9 cellular contexts compared by ENCODE assay signal in the genomic region with DNA sequence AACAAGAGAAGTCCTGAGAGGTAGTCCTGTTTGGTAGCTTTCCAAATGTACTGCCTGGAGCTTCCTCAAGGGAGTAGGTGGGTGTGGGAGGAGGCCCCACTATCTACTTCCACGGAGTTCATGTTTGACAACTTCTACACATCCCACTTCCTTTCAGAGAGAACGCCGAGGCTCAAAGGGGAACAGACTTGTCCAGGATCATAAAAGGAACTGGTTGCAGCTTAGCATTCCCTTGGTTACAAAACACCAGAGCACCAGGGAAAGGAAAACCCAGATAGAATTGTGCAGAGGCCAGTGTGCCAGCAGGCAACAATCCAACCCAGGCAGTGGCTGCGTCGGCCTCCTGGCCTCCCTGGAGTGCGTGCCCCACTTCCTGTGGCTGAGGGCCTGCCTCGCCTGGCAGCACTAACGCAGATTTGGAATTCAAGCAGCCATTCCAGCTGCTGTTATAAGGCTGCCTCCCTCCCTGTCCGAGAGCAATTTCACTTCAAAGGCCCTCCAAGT. TPM values are rescaled to one million over a fixed set of nuclear protein-coding genes. Genes with fewer than 3 reads are reported as not detected.
DNase-seq lines count a peak whose midpoint lies in the region; ATAC-seq, FAIRE-seq and TF ChIP-seq lines count a peak whose summit lies in the region.
"Had no signal": no experiment of that assay in that cellular context is flagged by ENCODE, and none has a peak within 500 bp of the region (broad histone marks: within the 10 kb centered on the region; RNA-seq: fewer than 3 reads in every experiment).

No MANE protein-coding gene starts in this region.

- TF ChIP-seq CTCF in PC-3 (conservative IDR thresholded peaks at IDR 0.05; ENCODE audit: low read depth, low read length), result no peak

- no peak overlapping the region for H3K9ac ChIP-seq in PC-3 (ENCODE audit: low read length)

- H3K9me3 ChIP-seq in PC-3 (ENCODE audit: low read length) (no peaks in the 10 kb centered on the region), small intestine (ENCODE audit: control insufficient read depth, low read depth) (no peaks in the 10 kb centered on the region)
- H3K9me3 ChIP-seq: Peyer's patch had no signal

- POLR2A ChIA-PET in PC-3 (lab: Charles Lee; ENCODE audit: unreplicated experiment), result interaction anchor here (0.5 kb wide), 1 partner anchor 100 kb away, joined by 3 read pairs; no protein-coding TSS in a partner anchor

- no TSS peak for BruUV-seq in PC-3 (replicated peaks; lab: Mats Ljungman, UMichigan)

- H3K4me2 ChIP-seq in PC-3 (ENCODE audit: low read length), result no peak overlapping the region

- H3F3A ChIP-seq in PC-3 (ENCODE audit: low read length, unreplicated experiment), result no peaks in the 10 kb centered on the region

- no peaks in the 10 kb centered on the region for H3K79me2 ChIP-seq in PC-3 (ENCODE audit: low read length)

- WGBS in small intestine, 3 donors, result 15 to 27% (median 24%) methylated on average over 9 of the region's 9 CpGs

- no peak overlapping the region for H2AFZ ChIP-seq in PC-3 (ENCODE audit: low read length)

- H3K4me1 ChIP-seq in PC-3 (ENCODE audit: insufficient read depth, low read length), result peaks cover 23% of the 10 kb centered on the region
- H3K4me1 ChIP-seq in small intestine (ENCODE audit: control insufficient read depth in 2 of 2, insufficient read depth in 1 of 2, low read depth in 1 of 2, low read length in 1 of 2), result peaks cover 0 to 8% of the 10 kb centered on the region in 2 donors

- H3K27ac ChIP-seq in PC-3 (ENCODE audit: low read length) (no peak overlapping the region), small intestine (ENCODE audit: low read depth in 1 of 2, low read length in 1 of 2) (no peak overlapping the region)
- H3K27ac ChIP-seq: Peyer's patch had no signal

- peaks cover 20% of the 10 kb centered on the region for H3K27me3 ChIP-seq in PC-3 (ENCODE audit: low read length)
- H3K27me3 ChIP-seq in small intestine (ENCODE audit: control insufficient read depth in 2 of 2, insufficient read depth in 2 of 2, low read length in 2 of 2), result peaks cover 0 to 2% of the 10 kb centered on the region in 2 donors

- ATAC-seq in PC-3, result no peak
- ATAC-seq in GM18520 (IDR thresholded peaks at IDR 0.05; ENCODE audit: unreplicated experiment), result no peak
- no peak for ATAC-seq in GM19351 (IDR thresholded peaks at IDR 0.05; ENCODE audit: unreplicated experiment)

- FAIRE-seq in small intestine (lab: Jason Lieb, UNC), result no peak

- DNase-seq in G401 (ENCODE audit: low spot score) (peak; percentile 86), PC-3 (peak; percentile 4), fibroblast of gingiva (ENCODE audit: low read depth) (peak; percentile 90), renal cortical epithelial cell (ENCODE audit: low read depth) (peak; percentile 31), small intestine (no peak), DMS53 (lab: John Stamatoyannopoulos, UW) (no peak)

- H4K20me1 ChIP-seq in PC-3 (ENCODE audit: low read length), result no peaks in the 10 kb centered on the region

- in situ Hi-C loops in G401 (cut with HindIII; ENCODE audit: low sequenced_read_pairs), result no loop called here

- H3K9me2 ChIP-seq in PC-3 (replicated peaks; ENCODE audit: low read length), result no peaks in the 10 kb centered on the region

- H3K36me3 ChIP-seq in PC-3 (ENCODE audit: low read depth, low read length) (no peaks in the 10 kb centered on the region), small intestine (ENCODE audit: control insufficient read depth in 2 of 2, insufficient read depth in 2 of 2, low read length in 2 of 2) (no peaks in the 10 kb centered on the region)

- no peak overlapping the region for H3K4me3 ChIP-seq in PC-3 (ENCODE audit: low read length)
- H3K4me3 ChIP-seq in small intestine (ENCODE audit: low read depth in 1 of 2, low read length in 2 of 2), result no peak overlapping the region
- H3K4me3 ChIP-seq: Peyer's patch had no signal

- CTCF ChIA-PET in PC-3 (lab: Charles Lee), result no interaction called here

- intact Hi-C loops in PC-3 (cut with micrococcal nuclease), result no loop called here

RNA-seq across cellular contexts. Expression of gene RAP1GAP, which starts 4.2 kb away (rescaled TPM):
- 3.7 and 4.8 TPM in 2 replicates for total RNA-seq in G401 (2014; rRNA removed; shearing (Covaris generic))
- total RNA-seq in PC-3 (2014; rRNA removed) (12.1 and 12.3 TPM in 2 replicates), renal cortical epithelial cell (0.87 and 23.5 TPM in 2 replicates)
- 10 to 100 TPM; 15.9 to 22.8 (median 15.9) TPM for polyA plus RNA-seq in small intestine

Comparison
In these comparisons a context has a peak if more than half of its experiments do, and no peak if none do; other contexts are left out.
1. DNase-seq: peak in G401 (single experiment), PC-3 (single experiment), fibroblast of gingiva (single experiment) and renal cortical epithelial cell (single experiment); none in small intestine (single experiment) and DMS53 (single experiment).